In genomic region chr5:123344819-123345426, GRCh38 we compare ENCODE assay signal across 8 cellular contexts.
A peak's percentile ranks its signal among the peaks of the same experiment; 100 is the strongest.
DNase-seq lines count a peak whose midpoint lies in the region; ATAC-seq, FAIRE-seq and TF ChIP-seq lines count a peak whose summit lies in the region.

No MANE protein-coding gene starts in this region.

- H3K4me3 ChIP-seq in AG09309 (ENCODE audit: control insufficient read depth, low read depth, low read length) (no peak overlapping the region), prostate gland (no peak overlapping the region)

- intact Hi-C loops in prostate gland (cut with DNase I): loop anchor here (10.0 kb wide), 4 partner anchors 180 to 640 kb away; no protein-coding TSS in a partner anchor

- TF ChIP-seq CTCF in AG09309 (IDR thresholded peaks at IDR 0.05; ENCODE audit: control insufficient read depth, insufficient read depth, low read depth, low read length, missing control alignments): peak; percentile 78
- peak in 3 of 4 experiments; percentile 46 to 64 (median 58) for TF ChIP-seq CTCF in prostate gland (IDR thresholded peaks at IDR 0.05)

- no peak overlapping the region for H3K27ac ChIP-seq in prostate gland

- TF ChIP-seq POLR2A in prostate gland (IDR thresholded peaks at IDR 0.05): no peak

- no peaks in the 10 kb centered on the region for H3K9me3 Mint-ChIP-seq in activated T-cell treated with anti-CD3 and anti-CD28 coated beads, Interleukin-2, amount 50 U/mL, for 4 hours

- no peaks in the 10 kb centered on the region for H3K4me1 ChIP-seq in prostate gland (replicated peaks)

- H3K4me3 Mint-ChIP-seq in T-helper 17 cell: no peak overlapping the region
- no peak overlapping the region for H3K4me3 Mint-ChIP-seq in activated T-cell treated with anti-CD3 and anti-CD28 coated beads, Interleukin-2, amount 50 U/mL, for 4 hours

- H3K9me3 ChIP-seq in prostate gland (no peaks in the 10 kb centered on the region), T-helper 17 cell (ENCODE audit: control insufficient read depth, low read length, poor library complexity, severe bottlenecking) (no peaks in the 10 kb centered on the region)

- no peak overlapping the region for H3K27ac Mint-ChIP-seq in T-helper 17 cell

- H3K4me1 Mint-ChIP-seq in T-helper 17 cell: no peaks in the 10 kb centered on the region
- no peaks in the 10 kb centered on the region for H3K4me1 Mint-ChIP-seq in activated T-cell treated with anti-CD3 and anti-CD28 coated beads, Interleukin-2, amount 50 U/mL, for 4 hours (ENCODE audit: low read depth)

- no peaks in the 10 kb centered on the region for H3K36me3 ChIP-seq in prostate gland

- no peaks in the 10 kb centered on the region for H3K27me3 Mint-ChIP-seq in T-helper 17 cell
- no peaks in the 10 kb centered on the region for H3K27me3 Mint-ChIP-seq in activated T-cell treated with anti-CD3 and anti-CD28 coated beads, Interleukin-2, amount 50 U/mL, for 4 hours (ENCODE audit: low read depth)

- peaks cover 2% of the 10 kb centered on the region for H3K36me3 Mint-ChIP-seq in T-helper 17 cell (ENCODE audit: low read depth)
- peaks cover 21% of the 10 kb centered on the region for H3K36me3 Mint-ChIP-seq in activated T-cell treated with anti-CD3 and anti-CD28 coated beads, Interleukin-2, amount 50 U/mL, for 4 hours (ENCODE audit: insufficient read depth)

- FAIRE-seq in GM19239 (lab: Jason Lieb, UNC): peak; percentile 53
- FAIRE-seq in RCC 7860 (lab: Jason Lieb, UNC): peak; percentile 20

- WGBS in prostate gland: 44% methylated on average over 4 of the region's 4 CpGs

- H3K27me3 ChIP-seq in prostate gland (replicated peaks; ENCODE audit: insufficient read depth): no peaks in the 10 kb centered on the region

- ATAC-seq in T-helper 17 cell (no peak), GM19452 (IDR thresholded peaks at IDR 0.05; ENCODE audit: unreplicated experiment) (no peak)
- ATAC-seq in activated T-cell treated with anti-CD3 and anti-CD28 coated beads, Interleukin-2, amount 50 U/mL, for 4 hours: no peak

- DNase-seq in AG09309 (ENCODE audit: low read depth) (peak; percentile 1), GM19239 (ENCODE audit: insufficient read length, low spot score) (no peak), RCC 7860 (ENCODE audit: low spot score) (no peak), fibroblast of gingiva (ENCODE audit: low read depth) (peak; percentile 47), prostate gland (ENCODE audit: low spot score) (peak; percentile 10), T-helper 17 cell (no peak)
- DNase-seq in activated T-cell treated with anti-CD3 and anti-CD28 coated beads, Interleukin-2, amount 50 U/mL, for 4 hours: no peak

Comparison
In these comparisons a context has a peak if more than half of its experiments do, and no peak if none do; other contexts are left out.
1. DNase-seq: peak in AG09309 (single experiment), fibroblast of gingiva (single experiment) and prostate gland (single experiment); none in GM19239 (single experiment), RCC 7860 (single experiment), T-helper 17 cell (0 of 3) and activated T-cell treated with anti-CD3 and anti-CD28 coated beads, Interleukin-2, amount 50 U/mL, for 4 hours (single experiment).